Comparison of ENCODE assay signal across 8 cellular contexts in the genomic region with DNA sequence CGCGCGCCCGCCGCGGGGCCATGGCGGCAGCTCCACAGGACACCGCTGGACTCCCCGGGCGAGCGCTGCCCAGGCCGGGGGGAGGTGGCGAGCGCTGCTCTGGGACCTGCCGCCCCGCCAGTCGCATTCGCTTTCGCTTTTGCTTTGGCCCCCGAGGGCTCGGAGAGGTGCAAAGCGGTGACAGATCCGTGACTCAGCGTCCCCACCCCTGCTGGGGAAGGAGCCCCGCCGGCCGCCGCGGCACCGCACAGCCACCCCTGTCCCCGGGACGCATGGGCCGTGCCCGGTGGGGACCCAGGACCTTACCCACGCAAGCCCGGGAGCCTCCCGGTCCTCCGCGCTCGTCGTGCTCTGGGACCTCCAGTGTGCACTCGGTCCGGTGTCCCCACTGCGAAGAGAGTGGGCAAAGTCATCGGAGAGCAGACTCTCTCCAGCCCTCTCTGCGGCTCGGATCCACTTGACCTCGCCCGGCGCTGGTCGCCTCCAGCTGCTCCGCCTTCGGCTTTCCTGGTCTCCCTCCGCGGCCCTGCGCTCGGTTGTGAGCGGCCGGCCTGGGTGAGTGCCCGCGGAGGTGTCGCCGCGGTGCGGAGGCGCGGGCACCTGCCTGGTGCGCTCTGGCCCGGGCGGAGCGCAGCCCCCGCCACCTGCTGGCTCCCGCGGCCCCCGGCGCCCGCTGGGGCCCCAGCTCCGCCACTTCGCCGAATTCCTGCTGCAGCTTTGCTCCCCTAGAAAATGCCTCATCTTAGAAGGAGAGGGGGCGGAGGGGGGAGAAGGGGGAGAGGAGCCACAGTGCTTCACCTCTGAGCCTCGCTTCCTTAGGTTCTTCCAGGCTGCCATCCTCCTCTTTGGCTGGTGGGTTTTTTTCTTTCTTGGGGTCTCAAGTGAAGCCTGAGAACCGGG. TPM values are rescaled to one million over a fixed set of nuclear protein-coding genes. Genes with fewer than 3 reads are reported as not detected.
DNase-seq lines count a peak whose midpoint lies in the region; ATAC-seq and TF ChIP-seq lines count a peak whose summit lies in the region.

A gene with protein sequence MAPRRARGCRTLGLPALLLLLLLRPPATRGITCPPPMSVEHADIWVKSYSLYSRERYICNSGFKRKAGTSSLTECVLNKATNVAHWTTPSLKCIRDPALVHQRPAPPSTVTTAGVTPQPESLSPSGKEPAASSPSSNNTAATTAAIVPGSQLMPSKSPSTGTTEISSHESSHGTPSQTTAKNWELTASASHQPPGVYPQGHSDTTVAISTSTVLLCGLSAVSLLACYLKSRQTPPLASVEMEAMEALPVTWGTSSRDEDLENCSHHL (minus strand): TSS at position 73 of the 900 bp plus-strand sequence. CDS start 51 bp downstream, at position 22.

- DNase-seq in CD14-positive monocyte (ENCODE audit: low spot score) (peak; percentile 84), SK-MEL-5 (ENCODE audit: low read depth, low spot score) (peak; percentile 3), glutamatergic neuron (peak; percentile 74), pons (ENCODE audit: low spot score) (peak; percentile 21), upper lobe of right lung (peak; percentile 91)
- peak; percentile 91 for DNase-seq in activated naive CD4-positive, alpha-beta T cell treated with anti-CD3 and anti-CD28 coated beads for 36 hours

- H3K9me3 Mint-ChIP-seq in CD14-positive monocyte (no peaks in the 10 kb centered on the region), glutamatergic neuron (ENCODE audit: unreplicated experiment) (peaks cover 2% of the 10 kb centered on the region)
- H3K9me3 Mint-ChIP-seq in activated naive CD4-positive, alpha-beta T cell treated with anti-CD3 and anti-CD28 coated beads for 36 hours: no peaks in the 10 kb centered on the region

- CTCF ChIA-PET in activated naive CD4-positive, alpha-beta T cell treated with anti-CD3 and anti-CD28 coated beads for 36 hours (lab: Charles Lee): interaction anchor here (1.0 to 2.4 kb wide), 5 partner anchors 10 to 109 kb away, joined by 4 to 13 read pairs (median 6); partner anchors contain the start of genes ANKRD16 and FBH1

- peaks cover 0 to 7% of the 10 kb centered on the region in 2 donors for H3K36me3 Mint-ChIP-seq in CD14-positive monocyte
- peaks cover 2% of the 10 kb centered on the region for H3K36me3 Mint-ChIP-seq in activated naive CD4-positive, alpha-beta T cell treated with anti-CD3 and anti-CD28 coated beads for 36 hours (ENCODE audit: low read depth)
- H3K36me3 Mint-ChIP-seq in glutamatergic neuron (ENCODE audit: unreplicated experiment): no peaks in the 10 kb centered on the region

- no peaks in the 10 kb centered on the region for H3K36me3 ChIP-seq in upper lobe of right lung

- ATAC-seq in GM19324 (IDR thresholded peaks at IDR 0.05; ENCODE audit: low FRiP score, unreplicated experiment) (peak; percentile 67), HG03442 (IDR thresholded peaks at IDR 0.05; ENCODE audit: unreplicated experiment) (peak; percentile 54), upper lobe of right lung (peak; percentile 89)

- H3K4me1 Mint-ChIP-seq in CD14-positive monocyte: peaks cover 24% of the 10 kb centered on the region
- peaks cover 23% of the 10 kb centered on the region for H3K4me1 Mint-ChIP-seq in activated naive CD4-positive, alpha-beta T cell treated with anti-CD3 and anti-CD28 coated beads for 36 hours (ENCODE audit: low read depth)
- H3K4me1 Mint-ChIP-seq in glutamatergic neuron (ENCODE audit: low read depth, unreplicated experiment): peaks cover 2% of the 10 kb centered on the region

- in situ Hi-C loops in SK-MEL-5 (cut with HindIII; ENCODE audit: low pct_unique_long_range_greater_than_20kb, low sequenced_read_pairs): no loop called here

- TF ChIP-seq CTCF in CD14-positive monocyte (IDR thresholded peaks at IDR 0.05) (no peak), glutamatergic neuron (IDR thresholded peaks at IDR 0.05; ENCODE audit: partially characterized antibody, unreplicated experiment) (no peak), upper lobe of right lung (IDR thresholded peaks at IDR 0.05) (no peak)

- H3K27ac ChIP-seq in upper lobe of right lung: peak within 1 kb of the TSS; percentile 98

- H3K4me3 ChIP-seq in upper lobe of right lung: peak within 1 kb of the TSS; percentile 91

- H3K27ac Mint-ChIP-seq in CD14-positive monocyte (peak within 1 kb of the TSS; percentile 89 to 95 (median 93)), glutamatergic neuron (ENCODE audit: unreplicated experiment) (peak within 1 kb of the TSS; percentile 64)
- peak within 1 kb of the TSS; percentile 97 for H3K27ac Mint-ChIP-seq in activated naive CD4-positive, alpha-beta T cell treated with anti-CD3 and anti-CD28 coated beads for 36 hours

- H3K9me3 ChIP-seq in upper lobe of right lung: no peaks in the 10 kb centered on the region

- peaks cover 18% of the 10 kb centered on the region for H3K4me1 ChIP-seq in upper lobe of right lung

- peaks cover 5 to 8% (median 7%) of the 10 kb centered on the region in 3 donors for H3K27me3 Mint-ChIP-seq in CD14-positive monocyte (ENCODE audit: low read depth in 3 of 3)
- H3K27me3 Mint-ChIP-seq in activated naive CD4-positive, alpha-beta T cell treated with anti-CD3 and anti-CD28 coated beads for 36 hours (ENCODE audit: low read depth): no peaks in the 10 kb centered on the region
- H3K27me3 Mint-ChIP-seq in glutamatergic neuron (ENCODE audit: unreplicated experiment): peaks cover 9% of the 10 kb centered on the region

- intact Hi-C loops in CD14-positive monocyte (cut with micrococcal nuclease): loop anchor here in 1 of 2 donors (2.0 to 10.0 kb wide), 2 partner anchors 89 to 293 kb away; partner anchors contain the start of genes ANKRD16 and TASOR2
- intact Hi-C loops in activated naive CD4-positive, alpha-beta T cell treated with anti-CD3 and anti-CD28 coated beads for 36 hours (cut with micrococcal nuclease): loop anchor here (2.0 to 10.0 kb wide), 6 partner anchors 165 to 683 kb away; partner anchors contain the start of genes PRKCQ and TASOR2
- intact Hi-C loops in upper lobe of right lung (cut with DNase I): no loop called here

- H3K4me3 Mint-ChIP-seq in CD14-positive monocyte (peak within 1 kb of the TSS; percentile 98 to 99), glutamatergic neuron (ENCODE audit: unreplicated experiment) (peak within 1 kb of the TSS; percentile 90)
- H3K4me3 Mint-ChIP-seq in activated naive CD4-positive, alpha-beta T cell treated with anti-CD3 and anti-CD28 coated beads for 36 hours: peak within 1 kb of the TSS; percentile 97

- H3K27me3 ChIP-seq in upper lobe of right lung: no peaks in the 10 kb centered on the region

RNA-seq across cellular contexts. Expression of the gene that starts here (rescaled TPM):
- 10 to 100 TPM; 12.4 to 12.6 TPM for polyA plus RNA-seq in CD14-positive monocyte
- 0.24 and 0.79 TPM in 2 replicates for total RNA-seq in SK-MEL-5 (2014; rRNA removed; shearing (Covaris generic))
- 0.96 and 3.6 TPM in 2 replicates for polyA plus RNA-seq in SK-MEL-5 (2015; cell fraction: cytosol; rRNA removed)
- polyA plus RNA-seq in SK-MEL-5 (2015; cell fraction: nucleus; rRNA removed): 0.56 and 3.2 TPM in 2 replicates
- 10 to 100 TPM; 14.7 to 16.3 TPM for total RNA-seq in activated naive CD4-positive, alpha-beta T cell treated with anti-CD3 and anti-CD28 coated beads for 36 hours
- total RNA-seq in glutamatergic neuron (ENCODE audit: unreplicated experiment) (not detected), upper lobe of right lung (36.7 TPM)

Comparison
In these comparisons a context has a peak if more than half of its experiments do, and no peak if none do; other contexts are left out.
1. Peak in every context shown above with its lines: DNase-seq, ATAC-seq, H3K4me3 ChIP-seq and H3K27ac ChIP-seq.
2. Peak in DNase-seq in glutamatergic neuron; RNA of the gene not detected or under 1 TPM.
3. DNase-seq: peak in every context shown above with its lines; median percentile 91 in activated naive CD4-positive, alpha-beta T cell treated with anti-CD3 and anti-CD28 coated beads for 36 hours; 91 in upper lobe of right lung; 84 in CD14-positive monocyte; 74 in glutamatergic neuron; 21 in pons; 3 in SK-MEL-5.